18 cellular contexts compared by ENCODE assay signal in genomic region chr1:47545912-47546483, GRCh38.
DNase-seq lines count a peak whose midpoint lies in the region; ATAC-seq and TF ChIP-seq lines count a peak whose summit lies in the region.
"Had no signal": no experiment of that assay in that cellular context is flagged by ENCODE, and none has a peak within 500 bp of the region (broad histone marks: within the 10 kb centered on the region; RNA-seq: fewer than 3 reads in every experiment).

No MANE protein-coding gene starts in this region.

- H3K9me2 ChIP-seq in hepatocyte (replicated peaks; ENCODE audit: insufficient read depth) = no peaks in the 10 kb centered on the region

- no peaks in the 10 kb centered on the region for H4K20me1 ChIP-seq in hepatocyte (ENCODE audit: insufficient read depth, poor library complexity, severe bottlenecking)
- H4K20me1 ChIP-seq: BLaER1 had no signal

- H3K4me3 ChIP-seq in WERI-Rb-1 (ENCODE audit: low read depth, low read length) (no peak overlapping the region), hepatocyte (no peak overlapping the region), MG63 (no peak overlapping the region)
- H3K4me3 ChIP-seq: BLaER1, SJSA1 had no signal

- peaks cover 19% of the 10 kb centered on the region for H3K9me3 Mint-ChIP-seq in type B pancreatic cell

- no peak overlapping the region for H3K27ac ChIP-seq in WERI-Rb-1
- peak overlapping the region; percentile 65 for H3K27ac ChIP-seq in hepatocyte
- H3K27ac ChIP-seq: 22Rv1, BLaER1, SJSA1 had no signal

- H3K36me3 Mint-ChIP-seq in type B pancreatic cell = peaks cover 5% of the 10 kb centered on the region

- peaks cover 49% of the 10 kb centered on the region for H3K27me3 ChIP-seq in WERI-Rb-1 (ENCODE audit: insufficient read depth, low read depth, severe bottlenecking)
- H3K27me3 ChIP-seq in hepatocyte = no peaks in the 10 kb centered on the region
- no peaks in the 10 kb centered on the region for H3K27me3 ChIP-seq in MG63
- H3K27me3 ChIP-seq: BLaER1, SJSA1 had no signal

- TF ChIP-seq CTCF in WERI-Rb-1 (IDR thresholded peaks at IDR 0.05; ENCODE audit: low read depth, low read length) (peak; percentile 44), hepatocyte (IDR thresholded peaks at IDR 0.05; ENCODE audit: poor library complexity) (peak; percentile 20), type B pancreatic cell (conservative IDR thresholded peaks at IDR 0.05) (peak; percentile 13)

- WGBS in hepatocyte (ENCODE audit: low lambda C conversion rate, missing lambda C conversion rate) = 56% methylated on average over 4 of the region's 4 CpGs

- DNase-seq in NCI-H748 (lab: John Stamatoyannopoulos, UW; ENCODE audit: unreplicated experiment) = peak; percentile 32
- DNase-seq in NCI-H748 treated with DMSO at 0.1 percent for 48 hours (lab: John Stamatoyannopoulos, UW) = no peak
- no peak for DNase-seq in WERI-Rb-1
- DNase-seq in hepatocyte (ENCODE audit: low spot score) = no peak
- DNase-seq in type B pancreatic cell (ENCODE audit: extremely low spot score, unreplicated experiment) = no peak
- DNase-seq in MG63 = no peak
- DNase-seq in NCI-H2196 (lab: John Stamatoyannopoulos, UW; ENCODE audit: unreplicated experiment) = no peak
- DNase-seq: DMS 273 treated with DMSO at 0.1 percent for 48 hours, EL, H7, NCI-H1105, NCI-H1694 treated with DMSO at 0.1 percent for 48 hours, NCI-H446, OCI-M1 had no signal

- H3K27me3 Mint-ChIP-seq in type B pancreatic cell = peaks cover 19% of the 10 kb centered on the region

- no peak overlapping the region for H3K4me3 Mint-ChIP-seq in type B pancreatic cell

- H3K4me1 Mint-ChIP-seq in type B pancreatic cell (ENCODE audit: unreplicated experiment) = peaks cover 33% of the 10 kb centered on the region

- H2AFZ ChIP-seq in hepatocyte = no peak overlapping the region

- peaks cover 28% of the 10 kb centered on the region for H3K4me1 ChIP-seq in hepatocyte (ENCODE audit: insufficient read depth)

- H3K79me2 ChIP-seq in hepatocyte = no peaks in the 10 kb centered on the region

- H3K36me3 ChIP-seq in WERI-Rb-1 (no peaks in the 10 kb centered on the region), hepatocyte (replicated peaks; ENCODE audit: insufficient read depth, low read depth) (no peaks in the 10 kb centered on the region), MG63 (no peaks in the 10 kb centered on the region)
- H3K36me3 ChIP-seq: BLaER1, SJSA1 had no signal

- no peak for ATAC-seq in GM21515 (IDR thresholded peaks at IDR 0.05; ENCODE audit: unreplicated experiment)

- H3K9me3 ChIP-seq in WERI-Rb-1 (ENCODE audit: severe bottlenecking) (no peaks in the 10 kb centered on the region), hepatocyte (ENCODE audit: low read depth) (peaks cover 4% of the 10 kb centered on the region), MG63 (0 out of 2 replicates have a peak, but pooled peaks cover 2% of the 10 kb centered on the region)
- H3K9me3 ChIP-seq: SJSA1 had no signal

- peak overlapping the region; percentile 33 for H3K27ac Mint-ChIP-seq in type B pancreatic cell

- no peak overlapping the region for H3K4me2 ChIP-seq in hepatocyte
- H3K4me2 ChIP-seq: BLaER1 had no signal
